ENCODE assay signal across 11 cellular contexts in the genomic region with DNA sequence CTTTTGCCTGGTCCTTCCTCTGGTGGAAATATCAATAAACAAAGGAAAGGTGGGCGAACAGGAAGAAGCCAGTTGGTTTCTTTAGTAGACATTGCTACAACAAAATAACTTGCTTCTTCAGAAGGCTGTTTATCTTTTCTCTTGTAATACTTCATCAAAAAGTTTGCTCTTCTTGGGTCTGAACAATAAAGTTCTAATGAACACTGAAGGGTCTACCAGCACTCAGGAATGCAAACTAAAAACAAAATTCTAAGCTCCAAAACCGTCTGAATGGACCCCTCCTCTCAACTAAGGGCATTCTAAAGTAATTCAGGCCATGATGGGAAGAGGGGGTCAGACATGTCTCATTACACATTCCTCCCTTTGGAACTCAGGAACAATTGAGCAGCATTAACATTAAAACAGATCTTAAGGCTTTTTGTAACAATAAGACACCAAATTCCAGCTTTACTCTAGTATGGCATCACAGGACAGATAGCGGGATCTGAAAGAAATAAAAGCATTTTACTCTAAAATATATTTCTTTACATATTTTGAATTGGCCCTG. TPM values are rescaled to one million over a fixed set of nuclear protein-coding genes. Genes with fewer than 3 reads are reported as not detected.
DNase-seq lines count a peak whose midpoint lies in the region; ATAC-seq and TF ChIP-seq lines count a peak whose summit lies in the region.
"Had no signal": no experiment of that assay in that cellular context is flagged by ENCODE, and none has a peak within 500 bp of the region (broad histone marks: within the 10 kb centered on the region; RNA-seq: fewer than 3 reads in every experiment).

No MANE protein-coding gene starts in this region.

- H3K4me3 Mint-ChIP-seq in activated naive CD4-positive, alpha-beta T cell treated with anti-CD3 and anti-CD28 coated beads, Interleukin-2, amount 50 U/mL, for 24 hours: peak overlapping the region; percentile 67
- H3K4me3 Mint-ChIP-seq in activated naive CD4-positive, alpha-beta T cell treated with anti-CD3 and anti-CD28 coated beads, Interleukin-2, amount 10 ng/mL, durations not matched to agents 7 days and 5 days: no peak overlapping the region
- peak overlapping the region; percentile 92 for H3K4me3 Mint-ChIP-seq in stimulated activated effector memory CD8-positive, alpha-beta T cell treated with anti-CD3 and anti-CD28 coated beads, Interleukin-12 subunit alpha, Interleukin-12 subunit beta, amount 100 ng/mL, for 72 hours

- H3K27me3 ChIP-seq in SU-DHL-6 (ENCODE audit: low read length) (no peaks in the 10 kb centered on the region), hepatocyte (no peaks in the 10 kb centered on the region)
- no peaks in the 10 kb centered on the region for H3K27me3 ChIP-seq in effector memory CD4-positive, alpha-beta T cell (replicated peaks; ENCODE audit: control insufficient read depth, insufficient read depth, low read length, poor library complexity, severe bottlenecking)
- H3K27me3 ChIP-seq: heart left ventricle had no signal

- H3K36me3 ChIP-seq in SU-DHL-6 (ENCODE audit: low read length) (peaks cover 17% of the 10 kb centered on the region), hepatocyte (replicated peaks; ENCODE audit: insufficient read depth, low read depth) (no peaks in the 10 kb centered on the region)
- no peaks in the 10 kb centered on the region for H3K36me3 ChIP-seq in effector memory CD4-positive, alpha-beta T cell (ENCODE audit: control insufficient read depth, insufficient read depth, low read length)

- H3K9me3 ChIP-seq in SU-DHL-6 (ENCODE audit: insufficient read depth, low read length) (no peaks in the 10 kb centered on the region), hepatocyte (ENCODE audit: low read depth) (no peaks in the 10 kb centered on the region)
- no peaks in the 10 kb centered on the region for H3K9me3 ChIP-seq in effector memory CD4-positive, alpha-beta T cell (ENCODE audit: control insufficient read depth, low read length)
- H3K9me3 ChIP-seq: heart left ventricle had no signal

- CTCF ChIA-PET in activated naive CD4-positive, alpha-beta T cell treated with anti-CD3 and anti-CD28 coated beads, Interleukin-2, amount 10 ng/mL, durations not matched to agents 7 days and 5 days (lab: Charles Lee): no interaction called here

- H3K79me2 ChIP-seq in SU-DHL-6 (ENCODE audit: insufficient read depth, low read length) (peaks cover 70% of the 10 kb centered on the region), hepatocyte (peaks cover 68% of the 10 kb centered on the region)

- peaks cover 28% of the 10 kb centered on the region for H3K36me3 Mint-ChIP-seq in activated naive CD4-positive, alpha-beta T cell treated with anti-CD3 and anti-CD28 coated beads, Interleukin-2, amount 50 U/mL, for 24 hours
- peaks cover 26% of the 10 kb centered on the region for H3K36me3 Mint-ChIP-seq in activated naive CD4-positive, alpha-beta T cell treated with anti-CD3 and anti-CD28 coated beads, Interleukin-2, amount 10 ng/mL, durations not matched to agents 7 days and 5 days
- H3K36me3 Mint-ChIP-seq in stimulated activated effector memory CD8-positive, alpha-beta T cell treated with anti-CD3 and anti-CD28 coated beads, Interleukin-12 subunit alpha, Interleukin-12 subunit beta, amount 100 ng/mL, for 72 hours: peaks cover 66% of the 10 kb centered on the region

- no peaks in the 10 kb centered on the region for H3K9me2 ChIP-seq in SU-DHL-6 (replicated peaks; ENCODE audit: insufficient read depth, low read length)
- no peaks in the 10 kb centered on the region for H3K9me2 ChIP-seq in hepatocyte (replicated peaks; ENCODE audit: insufficient read depth)

- H3K4me1 Mint-ChIP-seq in activated naive CD4-positive, alpha-beta T cell treated with anti-CD3 and anti-CD28 coated beads, Interleukin-2, amount 50 U/mL, for 24 hours: peaks cover 65% of the 10 kb centered on the region
- peaks cover 54% of the 10 kb centered on the region for H3K4me1 Mint-ChIP-seq in activated naive CD4-positive, alpha-beta T cell treated with anti-CD3 and anti-CD28 coated beads, Interleukin-2, amount 10 ng/mL, durations not matched to agents 7 days and 5 days
- peaks cover 50% of the 10 kb centered on the region for H3K4me1 Mint-ChIP-seq in stimulated activated effector memory CD8-positive, alpha-beta T cell treated with anti-CD3 and anti-CD28 coated beads, Interleukin-12 subunit alpha, Interleukin-12 subunit beta, amount 100 ng/mL, for 72 hours

- no peaks in the 10 kb centered on the region for H3K9me3 Mint-ChIP-seq in activated naive CD4-positive, alpha-beta T cell treated with anti-CD3 and anti-CD28 coated beads, Interleukin-2, amount 50 U/mL, for 24 hours
- H3K9me3 Mint-ChIP-seq in activated naive CD4-positive, alpha-beta T cell treated with anti-CD3 and anti-CD28 coated beads, Interleukin-2, amount 10 ng/mL, durations not matched to agents 7 days and 5 days: no peaks in the 10 kb centered on the region
- H3K9me3 Mint-ChIP-seq in stimulated activated effector memory CD8-positive, alpha-beta T cell treated with anti-CD3 and anti-CD28 coated beads, Interleukin-12 subunit alpha, Interleukin-12 subunit beta, amount 100 ng/mL, for 72 hours: no peaks in the 10 kb centered on the region

- H3K4me3 ChIP-seq in SU-DHL-6 (ENCODE audit: insufficient read depth, low read length, poor library complexity, severe bottlenecking) (peak overlapping the region; percentile 65), hepatocyte (peak overlapping the region; percentile 67)
- no peak overlapping the region for H3K4me3 ChIP-seq in effector memory CD4-positive, alpha-beta T cell (ENCODE audit: insufficient read depth, low read depth, low read length, poor library complexity, severe bottlenecking)

- no peaks in the 10 kb centered on the region for H3F3A ChIP-seq in SU-DHL-6 (ENCODE audit: insufficient read depth)

- no peak overlapping the region for H3K27ac ChIP-seq in SU-DHL-6 (ENCODE audit: low read depth, low read length)
- H3K27ac ChIP-seq in hepatocyte: no peak overlapping the region
- no peak overlapping the region for H3K27ac ChIP-seq in effector memory CD4-positive, alpha-beta T cell (ENCODE audit: insufficient read depth, low read length, poor library complexity, severe bottlenecking)
- H3K27ac ChIP-seq: C4-2B, heart left ventricle had no signal

- TF ChIP-seq CTCF in SU-DHL-6 (IDR thresholded peaks at IDR 0.05; ENCODE audit: insufficient read depth, low read length, poor library complexity, severe bottlenecking) (no peak), hepatocyte (IDR thresholded peaks at IDR 0.05; ENCODE audit: poor library complexity) (no peak)

- peak overlapping the region; percentile 69 for H3K4me2 ChIP-seq in SU-DHL-6 (ENCODE audit: low read depth, low read length, poor library complexity, severe bottlenecking)
- H3K4me2 ChIP-seq in hepatocyte: peak overlapping the region; percentile 92

- peaks cover 21% of the 10 kb centered on the region for H3K4me1 ChIP-seq in hepatocyte (ENCODE audit: insufficient read depth)
- H3K4me1 ChIP-seq in effector memory CD4-positive, alpha-beta T cell (ENCODE audit: control insufficient read depth, insufficient read depth, low read length, poor library complexity, severe bottlenecking): peaks cover 11% of the 10 kb centered on the region

- H3K27me3 Mint-ChIP-seq in activated naive CD4-positive, alpha-beta T cell treated with anti-CD3 and anti-CD28 coated beads, Interleukin-2, amount 50 U/mL, for 24 hours: no peaks in the 10 kb centered on the region
- no peaks in the 10 kb centered on the region for H3K27me3 Mint-ChIP-seq in activated naive CD4-positive, alpha-beta T cell treated with anti-CD3 and anti-CD28 coated beads, Interleukin-2, amount 10 ng/mL, durations not matched to agents 7 days and 5 days

- no peak for DNase-seq in activated naive CD4-positive, alpha-beta T cell treated with anti-CD3 and anti-CD28 coated beads, Interleukin-2, amount 10 ng/mL, durations not matched to agents 7 days and 5 days
- no peak for DNase-seq in hepatocyte (ENCODE audit: low spot score)
- no peak for DNase-seq in stimulated activated effector memory CD8-positive, alpha-beta T cell treated with anti-CD3 and anti-CD28 coated beads, Interleukin-12 subunit alpha, Interleukin-12 subunit beta, amount 100 ng/mL, for 72 hours (ENCODE audit: low spot score in 2 of 2)
- DNase-seq in anterior cingulate cortex (lab: John Stamatoyannopoulos, UW): no peak
- no peak for DNase-seq in effector memory CD4-positive, alpha-beta T cell
- DNase-seq: heart left ventricle; stimulated activated CD4-positive, alpha-beta T cell treated with anti-CD3 and anti-CD28 coated beads, Interleukin-12 subunit alpha, Interleukin-12 subunit beta, amount 100 ng/mL, for 4 hours had no signal

- peak overlapping the region; percentile 35 for H3K27ac Mint-ChIP-seq in activated naive CD4-positive, alpha-beta T cell treated with anti-CD3 and anti-CD28 coated beads, Interleukin-2, amount 50 U/mL, for 24 hours
- no peak overlapping the region for H3K27ac Mint-ChIP-seq in activated naive CD4-positive, alpha-beta T cell treated with anti-CD3 and anti-CD28 coated beads, Interleukin-2, amount 10 ng/mL, durations not matched to agents 7 days and 5 days
- H3K27ac Mint-ChIP-seq in stimulated activated effector memory CD8-positive, alpha-beta T cell treated with anti-CD3 and anti-CD28 coated beads, Interleukin-12 subunit alpha, Interleukin-12 subunit beta, amount 100 ng/mL, for 72 hours: peak overlapping the region; percentile 98

- no peak overlapping the region for H3K9ac ChIP-seq in SU-DHL-6 (ENCODE audit: low read length)

- H4K20me1 ChIP-seq in SU-DHL-6 (ENCODE audit: low read depth, low read length): peaks cover 12% of the 10 kb centered on the region; the same call in 1 of the 2 replicates
- peaks cover 68% of the 10 kb centered on the region for H4K20me1 ChIP-seq in hepatocyte (ENCODE audit: insufficient read depth, poor library complexity, severe bottlenecking)

- ATAC-seq in stimulated activated effector memory CD8-positive, alpha-beta T cell treated with anti-CD3 and anti-CD28 coated beads, Interleukin-12 subunit alpha, Interleukin-12 subunit beta, amount 100 ng/mL, for 72 hours: no peak
- ATAC-seq in GM21526 (IDR thresholded peaks at IDR 0.05; ENCODE audit: low FRiP score, unreplicated experiment): no peak
- ATAC-seq: heart left ventricle had no signal

- H2AFZ ChIP-seq in SU-DHL-6 (ENCODE audit: low read depth, low read length, severe bottlenecking): no peak overlapping the region
- H2AFZ ChIP-seq in hepatocyte: no peak overlapping the region

- WGBS in hepatocyte (ENCODE audit: low lambda C conversion rate, missing lambda C conversion rate): 62% methylated on average over 3 of the region's 3 CpGs

RNA-seq across cellular contexts. Expression of gene TBCA, which starts 2.3 kb away (rescaled TPM):
- 267 and 282 TPM in 2 replicates for total RNA-seq in hepatocyte
- polyA plus RNA-seq in hepatocyte: 269 and 278 TPM in 2 replicates
